ENCODE assay signal across 9 cellular contexts in the genomic region with DNA sequence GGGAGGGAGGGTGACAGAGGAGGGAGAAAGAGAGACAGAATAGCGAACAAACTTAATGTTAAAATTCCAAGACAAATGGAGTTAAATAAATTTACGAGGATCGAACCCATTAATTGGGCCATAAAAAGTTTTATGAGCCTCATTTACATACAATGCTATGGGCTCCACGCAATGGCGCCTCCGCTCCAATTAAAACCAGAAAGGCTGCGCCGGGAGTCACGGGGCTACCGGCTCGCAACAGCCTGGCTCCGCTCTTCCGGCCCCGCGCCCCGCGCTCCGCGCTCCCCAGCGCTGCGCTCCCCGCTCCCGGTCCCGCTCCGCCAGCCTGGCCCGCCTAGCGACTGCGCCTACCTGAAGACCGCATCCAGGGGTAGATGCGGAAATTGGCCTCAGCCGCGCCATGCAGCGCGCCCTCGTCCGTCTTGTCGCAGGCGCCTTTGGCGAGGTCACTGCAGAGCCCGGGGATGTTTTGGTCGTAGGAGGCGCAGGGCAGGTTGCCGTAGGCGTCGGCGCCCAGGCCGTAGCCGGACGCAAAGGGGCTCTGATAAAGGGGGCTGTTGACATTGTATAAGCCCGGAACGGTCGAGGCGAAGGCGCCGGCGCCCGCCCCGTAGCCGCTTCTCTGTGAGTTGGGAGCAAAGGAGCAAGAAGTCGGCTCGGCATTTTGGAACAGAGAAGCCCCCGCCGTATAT. TPM values are rescaled to one million over a fixed set of nuclear protein-coding genes. Genes with fewer than 3 reads are reported as not detected.
A peak's percentile ranks its signal among the peaks of the same experiment; 100 is the strongest.
DNase-seq lines count a peak whose midpoint lies in the region; ATAC-seq, FAIRE-seq and TF ChIP-seq lines count a peak whose summit lies in the region.
"Had no signal": no experiment of that assay in that cellular context is flagged by ENCODE, and none has a peak within 500 bp of the region (broad histone marks: within the 10 kb centered on the region; RNA-seq: fewer than 3 reads in every experiment).

No MANE protein-coding gene starts in this region.

- H3K27me3 ChIP-seq in heart right ventricle (peaks cover 81 to 100% (median 100%) of the 10 kb centered on the region in 7 donors), HepG2 (ENCODE audit: control insufficient read depth in 1 of 2, insufficient read depth in 2 of 2, low read length in 2 of 2) (peaks cover 6 to 61% of the 10 kb centered on the region in 2 experiments), upper lobe of left lung (peaks cover 0 to 79% (median 46%) of the 10 kb centered on the region in 4 donors)

- intact Hi-C loops in Right ventricle myocardium inferior (cut with DNase I) (no loop called here), heart right ventricle (cut with DNase I) (loop anchor here in 5 of 10 donors (5.0 to 10.0 kb wide), 5 partner anchors 301 to 1301 kb away; no protein-coding TSS in a partner anchor), HepG2 (cut with micrococcal nuclease; ENCODE audit: unreplicated experiment) (no loop called here)

- no peaks in the 10 kb centered on the region for H3K9me3 Mint-ChIP-seq in activated CD8-positive, alpha-beta memory T cell treated with anti-CD3 and anti-CD28 coated beads, Interleukin-2, amount 10 ng/mL, durations not matched to agents 7 days and 5 days (ENCODE audit: low read depth)

- 2% methylated on average over 63 of the region's 63 CpGs for WGBS in heart right ventricle, 2 donors
- WGBS in HepG2 (ENCODE audit: low lambda C conversion rate), result 74% methylated on average over 55 of the region's 63 CpGs
- 3 to 5% methylated on average over 6 to 58 of the region's 63 CpGs for WGBS in upper lobe of left lung, 2 donors

- ATAC-seq in Right ventricle myocardium inferior, result no peak
- ATAC-seq in heart right ventricle, result no peak
- no peak for ATAC-seq in activated CD8-positive, alpha-beta memory T cell treated with anti-CD3 and anti-CD28 coated beads, Interleukin-2, amount 10 ng/mL, durations not matched to agents 7 days and 5 days
- no peak for ATAC-seq in HepG2
- peak in 1 of 2 donors; percentile 31 for ATAC-seq in upper lobe of left lung (ENCODE audit: low FRiP score in 2 of 2)

- CTCF ChIA-PET in activated CD8-positive, alpha-beta memory T cell treated with anti-CD3 and anti-CD28 coated beads, Interleukin-2, amount 10 ng/mL, durations not matched to agents 7 days and 5 days (lab: Charles Lee), result interaction anchor here (1.2 to 1.5 kb wide), 3 partner anchors 10 to 53 kb away, joined by 3 to 6 read pairs (median 4); partner anchors contain the start of gene HOXA9
- CTCF ChIA-PET in HepG2 (lab: Yijun Ruan, JAX; ENCODE audit: low intra/inter-chr PET ratio, low total read pairs), result no interaction called here

- TF ChIP-seq POLR2A in HepG2 (IDR thresholded peaks at IDR 0.05; ENCODE audit: insufficient read depth in 1 of 2, low read depth in 2 of 2, low read length in 2 of 2), result no peak
- no peak for TF ChIP-seq POLR2A in upper lobe of left lung (IDR thresholded peaks at IDR 0.05)

- peaks cover 28% of the 10 kb centered on the region for H3K4me1 Mint-ChIP-seq in activated CD8-positive, alpha-beta memory T cell treated with anti-CD3 and anti-CD28 coated beads, Interleukin-2, amount 10 ng/mL, durations not matched to agents 7 days and 5 days

- H3K27ac ChIP-seq in heart right ventricle, result peak overlapping the region in 1 of 10 donors; percentile 14
- H3K27ac ChIP-seq in HepG2 (ENCODE audit: extremely low read length, insufficient read depth, low read length), result no peak overlapping the region
- H3K27ac ChIP-seq in upper lobe of left lung, result peak overlapping the region; percentile 62 to 82 (median 72)

- H3K36me3 Mint-ChIP-seq in activated CD8-positive, alpha-beta memory T cell treated with anti-CD3 and anti-CD28 coated beads, Interleukin-2, amount 10 ng/mL, durations not matched to agents 7 days and 5 days, result peaks cover 3% of the 10 kb centered on the region

- H4K20me1 ChIP-seq in HepG2 (ENCODE audit: insufficient read depth, low read length), result no peaks in the 10 kb centered on the region

- no peaks in the 10 kb centered on the region for H3K9me3 ChIP-seq in heart right ventricle
- H3K9me3 ChIP-seq in HepG2 (ENCODE audit: low read length), result no peaks in the 10 kb centered on the region
- no peaks in the 10 kb centered on the region for H3K9me3 ChIP-seq in upper lobe of left lung

- peak overlapping the region; percentile 36 for H3K4me3 Mint-ChIP-seq in activated CD8-positive, alpha-beta memory T cell treated with anti-CD3 and anti-CD28 coated beads, Interleukin-2, amount 10 ng/mL, durations not matched to agents 7 days and 5 days

- H3K4me3 ChIP-seq in heart right ventricle, result peak overlapping the region in 5 of 10 donors; percentile 10 to 35 (median 17)
- peak overlapping the region; percentile 40 to 48 (median 42); a peak in 5 of 6 replicates for H3K4me3 ChIP-seq in HepG2 (replicated peaks in 1 of 3; ENCODE audit: insufficient read depth in 1 of 3, low read depth in 2 of 3, low read length in 3 of 3)
- H3K4me3 ChIP-seq in upper lobe of left lung, result peak overlapping the region; percentile 44 to 59 (median 51)

- no peak overlapping the region for H2AFZ ChIP-seq in HepG2 (ENCODE audit: low read length)

- TF ChIP-seq CTCF in heart right ventricle (IDR thresholded peaks at IDR 0.05) (no peak), HepG2 (CRISPR knock-in tag; IDR thresholded peaks at IDR 0.05) (no peak), upper lobe of left lung (IDR thresholded peaks at IDR 0.05) (no peak), GM10266 (IDR thresholded peaks at IDR 0.05; ENCODE audit: control insufficient read depth, insufficient read depth, low read depth, missing control alignments) (no peak)

- POLR2A ChIA-PET in HepG2 (lab: Yijun Ruan, JAX), result no interaction called here

- peaks cover 5 to 79% (median 31%) of the 10 kb centered on the region in 9 donors for H3K4me1 ChIP-seq in heart right ventricle
- H3K4me1 ChIP-seq in HepG2 (ENCODE audit: insufficient read depth, low read length), result peaks cover 33% of the 10 kb centered on the region
- H3K4me1 ChIP-seq in upper lobe of left lung, result peaks cover 36 to 58% (median 47%) of the 10 kb centered on the region in 4 donors

- TF ChIP-seq RAD21 in HepG2 (CRISPR knock-in tag; IDR thresholded peaks at IDR 0.05), result no peak

- FAIRE-seq in HepG2 (lab: Jason Lieb, UNC) (no peak), HTR-8/SVneo (lab: Jason Lieb, UNC) (no peak)
- FAIRE-seq: bronchial epithelial cell had no signal

- peaks cover 0 to 8% (median 0%) of the 10 kb centered on the region in 9 donors for H3K36me3 ChIP-seq in heart right ventricle
- H3K36me3 ChIP-seq in HepG2 (replicated peaks in 1 of 2; ENCODE audit: control insufficient read depth in 1 of 2, insufficient read depth in 2 of 2, low read length in 2 of 2), result no peaks in the 10 kb centered on the region
- H3K36me3 ChIP-seq in upper lobe of left lung, result no peaks in the 10 kb centered on the region

- H3K27ac Mint-ChIP-seq in activated CD8-positive, alpha-beta memory T cell treated with anti-CD3 and anti-CD28 coated beads, Interleukin-2, amount 10 ng/mL, durations not matched to agents 7 days and 5 days, result peak overlapping the region; percentile 64

- no TSS peak for BruUV-seq in HepG2 (replicated peaks; lab: Mats Ljungman, UMichigan)

- no peak overlapping the region for H3K9ac ChIP-seq in HepG2 (ENCODE audit: insufficient read depth, low read depth, low read length)

- H3K27me3 Mint-ChIP-seq in activated CD8-positive, alpha-beta memory T cell treated with anti-CD3 and anti-CD28 coated beads, Interleukin-2, amount 10 ng/mL, durations not matched to agents 7 days and 5 days, result peaks cover 92% of the 10 kb centered on the region

- H3K79me2 ChIP-seq in HepG2 (ENCODE audit: insufficient read depth, low read length), result no peaks in the 10 kb centered on the region

- TF ChIP-seq EP300 in HepG2 (IDR thresholded peaks at IDR 0.05; ENCODE audit: low read depth in 2 of 2, low read length in 2 of 2) (no peak), HepG2 (CRISPR knock-in tag; IDR thresholded peaks at IDR 0.05; ENCODE audit: borderline replicate concordance) (no peak), upper lobe of left lung (IDR thresholded peaks at IDR 0.05) (no peak)

- peak overlapping the region; percentile 60 for H3K4me2 ChIP-seq in HepG2 (ENCODE audit: low read depth, low read length)

- DNase-seq in Right ventricle myocardium inferior (ENCODE audit: missing footprints), result peak; percentile 62
- no peak for DNase-seq in heart right ventricle
- no peak for DNase-seq in activated CD8-positive, alpha-beta memory T cell treated with anti-CD3 and anti-CD28 coated beads, Interleukin-2, amount 10 ng/mL, durations not matched to agents 7 days and 5 days
- DNase-seq in HepG2 (ENCODE audit: low spot score), result no peak
- DNase-seq in upper lobe of left lung, result peak; percentile 19 to 87
- DNase-seq in HTR-8/SVneo (ENCODE audit: insufficient read length, low spot score), result no peak
- DNase-seq in GM10266 (ENCODE audit: extremely low spot score), result no peak
- DNase-seq in mucosa of gallbladder (ENCODE audit: low spot score), result no peak

- in situ Hi-C loops in HepG2 (cut with HindIII; ENCODE audit: extremely low pct_ligation_motif_present, low pct_unique_long_range_greater_than_20kb), result loop anchor here (5.0 to 25.0 kb wide), 2 partner anchors 789 to 1069 kb away; no protein-coding TSS in a partner anchor

RNA-seq across cellular contexts. Expression of gene HOXA7, which starts 0.5 kb away (rescaled TPM):
- total RNA-seq in Right ventricle myocardium inferior, result not detected
- total RNA-seq in heart right ventricle, result not detected
- under 1 TPM in 1 of 2 donors, not detected in 1; 0.04 TPM for polyA plus RNA-seq in heart right ventricle
- not detected for total RNA-seq in activated CD8-positive, alpha-beta memory T cell treated with anti-CD3 and anti-CD28 coated beads, Interleukin-2, amount 10 ng/mL, durations not matched to agents 7 days and 5 days
- total RNA-seq in HepG2 (2016; rRNA removed; fragmentation: Illumina TruSeq; extraction: Trizol), result not detected in 2 replicates
- total RNA-seq in HepG2 (2016; cell fraction: cytosol; rRNA removed; fragmentation: Illumina TruSeq; extraction: Trizol; ENCODE audit: low read depth), result not detected in 2 replicates
- not detected in 2 replicates for total RNA-seq in HepG2 (2016; cell fraction: insoluble cytoplasmic fraction; rRNA removed; fragmentation: Illumina TruSeq; extraction: Trizol)
- 0.07 and 0.15 TPM in 2 replicates for total RNA-seq in HepG2 (2016; cell fraction: membrane; rRNA removed; fragmentation: Illumina TruSeq; extraction: Trizol)
- not detected in 2 replicates for total RNA-seq in HepG2 (2016; cell fraction: nucleus; rRNA removed; fragmentation: Illumina TruSeq; extraction: Trizol)
- 0.05 and 0.10 TPM in 2 replicates for polyA plus RNA-seq in HepG2 (2011; rRNA removed)
- 0.07 and 0.13 TPM in 2 replicates for polyA plus RNA-seq in HepG2 (2011; cell fraction: cytosol; rRNA removed)
- 0.08 TPM in 1 of 2 replicates, not detected in the other for polyA plus RNA-seq in HepG2 (2011; cell fraction: nucleus; rRNA removed)
- 0.32 TPM in 1 of 2 replicates, not detected in the other for polyA plus RNA-seq in HepG2 (2012)
- 0.10 TPM in 1 of 2 replicates, not detected in the other for polyA plus RNA-seq in HepG2 (2016; cell fraction: cytosol; fragmentation: Illumina TruSeq; extraction: Trizol; ENCODE audit: low read depth)
- 0.22 and 0.31 TPM in 2 replicates for polyA plus RNA-seq in HepG2 (2016; cell fraction: insoluble cytoplasmic fraction; fragmentation: Illumina TruSeq; extraction: Trizol; ENCODE audit: low read depth)
- polyA plus RNA-seq in HepG2 (2016; cell fraction: membrane; fragmentation: Illumina TruSeq; extraction: Trizol; ENCODE audit: low read depth), result 0.26 and 0.30 TPM in 2 replicates
- not detected in 2 replicates for polyA plus RNA-seq in HepG2 (2016; cell fraction: nucleus; fragmentation: Illumina TruSeq; extraction: Trizol; ENCODE audit: insufficient read depth, low read depth)
- polyA minus RNA-seq in HepG2 (2011; rRNA and poly(A)+ RNA removed; ENCODE audit: low replicate concordance), result 0.08 and 3.8 TPM in 2 replicates
- polyA minus RNA-seq in HepG2 (2011; cell fraction: cytosol; rRNA and poly(A)+ RNA removed), result 0.30 and 1.1 TPM in 2 replicates
- polyA minus RNA-seq in HepG2 (2011; cell fraction: nucleus; rRNA and poly(A)+ RNA removed), result not detected in 2 replicates
- 1 to 10 TPM in 3 of 6 donors, under 1 TPM in 1, not detected in 2; 0.46 to 3.3 (median 2.5) TPM for total RNA-seq in upper lobe of left lung
- not detected for total RNA-seq in mucosa of gallbladder
- total RNA-seq: bronchial epithelial cell had no signal

RNA-seq across cellular contexts. Expression of gene HOXA3, which starts 3.6 kb away (rescaled TPM):
- total RNA-seq in Right ventricle myocardium inferior (not detected), heart right ventricle (1 to 10 TPM in 1 of 10 donors, under 1 TPM in 7, not detected in 2; 0.11 to 1.5 (median 0.22) TPM), HepG2 (2016; rRNA removed; fragmentation: Illumina TruSeq; extraction: Trizol) (2.1 and 2.9 TPM in 2 replicates), upper lobe of left lung (10 to 100 TPM in 1 of 6 donors, 1 to 10 TPM in 3, under 1 TPM in 2; 0.20 to 11.4 (median 3.5) TPM), mucosa of gallbladder (1.8 TPM)
- polyA plus RNA-seq in heart right ventricle (under 1 TPM; 0.35 to 0.37 TPM), HepG2 (2011; rRNA removed) (4.3 and 4.6 TPM in 2 replicates)
- not detected for total RNA-seq in activated CD8-positive, alpha-beta memory T cell treated with anti-CD3 and anti-CD28 coated beads, Interleukin-2, amount 10 ng/mL, durations not matched to agents 7 days and 5 days
- 0.51 and 0.71 TPM in 2 replicates for total RNA-seq in HepG2 (2016; cell fraction: cytosol; rRNA removed; fragmentation: Illumina TruSeq; extraction: Trizol; ENCODE audit: low read depth)
- total RNA-seq in HepG2 (2016; cell fraction: insoluble cytoplasmic fraction; rRNA removed; fragmentation: Illumina TruSeq; extraction: Trizol), result 1.7 and 2.6 TPM in 2 replicates
- 1.6 and 1.9 TPM in 2 replicates for total RNA-seq in HepG2 (2016; cell fraction: membrane; rRNA removed; fragmentation: Illumina TruSeq; extraction: Trizol)
- 3.5 and 4.8 TPM in 2 replicates for total RNA-seq in HepG2 (2016; cell fraction: nucleus; rRNA removed; fragmentation: Illumina TruSeq; extraction: Trizol)
- polyA plus RNA-seq in HepG2 (2011; cell fraction: cytosol; rRNA removed), result 1.3 and 1.5 TPM in 2 replicates
- 12.3 and 16.6 TPM in 2 replicates for polyA plus RNA-seq in HepG2 (2011; cell fraction: nucleus; rRNA removed)
- 3.8 and 6.3 TPM in 2 replicates for polyA plus RNA-seq in HepG2 (2012)
- 0.74 and 0.97 TPM in 2 replicates for polyA plus RNA-seq in HepG2 (2016; cell fraction: cytosol; fragmentation: Illumina TruSeq; extraction: Trizol; ENCODE audit: low read depth)
- 4.9 and 6.7 TPM in 2 replicates for polyA plus RNA-seq in HepG2 (2016; cell fraction: insoluble cytoplasmic fraction; fragmentation: Illumina TruSeq; extraction: Trizol; ENCODE audit: low read depth)
- 3.4 TPM in 2 replicates for polyA plus RNA-seq in HepG2 (2016; cell fraction: membrane; fragmentation: Illumina TruSeq; extraction: Trizol; ENCODE audit: low read depth)
- 26.3 and 26.9 TPM in 2 replicates for polyA plus RNA-seq in HepG2 (2016; cell fraction: nucleus; fragmentation: Illumina TruSeq; extraction: Trizol; ENCODE audit: insufficient read depth, low read depth)
- 1.7 TPM in 1 of 2 replicates, not detected in the other for polyA minus RNA-seq in HepG2 (2011; rRNA and poly(A)+ RNA removed; ENCODE audit: low replicate concordance)
- 0.88 and 1.1 TPM in 2 replicates for polyA minus RNA-seq in HepG2 (2011; cell fraction: cytosol; rRNA and poly(A)+ RNA removed)
- polyA minus RNA-seq in HepG2 (2011; cell fraction: nucleus; rRNA and poly(A)+ RNA removed), result 2.2 and 4.6 TPM in 2 replicates
- total RNA-seq: bronchial epithelial cell had no signal

RNA-seq across cellular contexts. Expression of gene HOXA6, which starts 8.4 kb away (rescaled TPM):
- total RNA-seq in Right ventricle myocardium inferior (not detected), heart right ventricle (not detected), HepG2 (2016; rRNA removed; fragmentation: Illumina TruSeq; extraction: Trizol) (0.95 and 1.3 TPM in 2 replicates), upper lobe of left lung (1 to 10 TPM in 4 of 6 donors, under 1 TPM in 1, not detected in 1; 0.61 to 8.4 (median 4.0) TPM), mucosa of gallbladder (0.29 TPM)
- polyA plus RNA-seq in heart right ventricle (not detected), HepG2 (2011; rRNA removed) (0.68 and 1.5 TPM in 2 replicates)
- total RNA-seq in activated CD8-positive, alpha-beta memory T cell treated with anti-CD3 and anti-CD28 coated beads, Interleukin-2, amount 10 ng/mL, durations not matched to agents 7 days and 5 days, result not detected
- total RNA-seq in HepG2 (2016; cell fraction: cytosol; rRNA removed; fragmentation: Illumina TruSeq; extraction: Trizol; ENCODE audit: low read depth), result 0.71 TPM in 1 of 2 replicates, not detected in the other
- 0.79 and 1.2 TPM in 2 replicates for total RNA-seq in HepG2 (2016; cell fraction: insoluble cytoplasmic fraction; rRNA removed; fragmentation: Illumina TruSeq; extraction: Trizol)
- total RNA-seq in HepG2 (2016; cell fraction: membrane; rRNA removed; fragmentation: Illumina TruSeq; extraction: Trizol), result 0.41 and 0.65 TPM in 2 replicates
- 1.1 and 3.7 TPM in 2 replicates for total RNA-seq in HepG2 (2016; cell fraction: nucleus; rRNA removed; fragmentation: Illumina TruSeq; extraction: Trizol)
- 0.38 and 0.74 TPM in 2 replicates for polyA plus RNA-seq in HepG2 (2011; cell fraction: cytosol; rRNA removed)
- 4.3 and 4.7 TPM in 2 replicates for polyA plus RNA-seq in HepG2 (2011; cell fraction: nucleus; rRNA removed)
- 0.47 and 0.68 TPM in 2 replicates for polyA plus RNA-seq in HepG2 (2012)
- 0.18 TPM in 1 of 2 replicates, not detected in the other for polyA plus RNA-seq in HepG2 (2016; cell fraction: cytosol; fragmentation: Illumina TruSeq; extraction: Trizol; ENCODE audit: low read depth)
- 0.94 and 0.99 TPM in 2 replicates for polyA plus RNA-seq in HepG2 (2016; cell fraction: insoluble cytoplasmic fraction; fragmentation: Illumina TruSeq; extraction: Trizol; ENCODE audit: low read depth)
- 0.22 TPM in 1 of 2 replicates, not detected in the other for polyA plus RNA-seq in HepG2 (2016; cell fraction: membrane; fragmentation: Illumina TruSeq; extraction: Trizol; ENCODE audit: low read depth)
- 3.5 and 4.1 TPM in 2 replicates for polyA plus RNA-seq in HepG2 (2016; cell fraction: nucleus; fragmentation: Illumina TruSeq; extraction: Trizol; ENCODE audit: insufficient read depth, low read depth)
- 1.2 and 2.5 TPM in 2 replicates for polyA minus RNA-seq in HepG2 (2011; rRNA and poly(A)+ RNA removed; ENCODE audit: low replicate concordance)
- 0.79 TPM in 1 of 2 replicates, not detected in the other for polyA minus RNA-seq in HepG2 (2011; cell fraction: cytosol; rRNA and poly(A)+ RNA removed)
- polyA minus RNA-seq in HepG2 (2011; cell fraction: nucleus; rRNA and poly(A)+ RNA removed), result 2.1 and 3.0 TPM in 2 replicates

RNA-seq across cellular contexts. Expression of gene HOXA9, which starts 9.4 kb away (rescaled TPM):
- total RNA-seq in Right ventricle myocardium inferior, result not detected
- total RNA-seq in heart right ventricle, result not detected
- not detected for polyA plus RNA-seq in heart right ventricle
- not detected for total RNA-seq in activated CD8-positive, alpha-beta memory T cell treated with anti-CD3 and anti-CD28 coated beads, Interleukin-2, amount 10 ng/mL, durations not matched to agents 7 days and 5 days
- total RNA-seq in HepG2 (2016; rRNA removed; fragmentation: Illumina TruSeq; extraction: Trizol), result not detected in 2 replicates
- total RNA-seq in HepG2 (2016; cell fraction: cytosol; rRNA removed; fragmentation: Illumina TruSeq; extraction: Trizol; ENCODE audit: low read depth), result not detected in 2 replicates
- total RNA-seq in HepG2 (2016; cell fraction: insoluble cytoplasmic fraction; rRNA removed; fragmentation: Illumina TruSeq; extraction: Trizol), result not detected in 2 replicates
- total RNA-seq in HepG2 (2016; cell fraction: membrane; rRNA removed; fragmentation: Illumina TruSeq; extraction: Trizol), result not detected in 2 replicates
- total RNA-seq in HepG2 (2016; cell fraction: nucleus; rRNA removed; fragmentation: Illumina TruSeq; extraction: Trizol), result not detected in 2 replicates
- not detected in 2 replicates for polyA plus RNA-seq in HepG2 (2011; rRNA removed)
- polyA plus RNA-seq in HepG2 (2011; cell fraction: cytosol; rRNA removed), result not detected in 2 replicates
- polyA plus RNA-seq in HepG2 (2011; cell fraction: nucleus; rRNA removed), result not detected in 2 replicates
- polyA plus RNA-seq in HepG2 (2012), result not detected in 2 replicates
- not detected in 2 replicates for polyA plus RNA-seq in HepG2 (2016; cell fraction: cytosol; fragmentation: Illumina TruSeq; extraction: Trizol; ENCODE audit: low read depth)
- not detected in 2 replicates for polyA plus RNA-seq in HepG2 (2016; cell fraction: insoluble cytoplasmic fraction; fragmentation: Illumina TruSeq; extraction: Trizol; ENCODE audit: low read depth)
- not detected in 2 replicates for polyA plus RNA-seq in HepG2 (2016; cell fraction: membrane; fragmentation: Illumina TruSeq; extraction: Trizol; ENCODE audit: low read depth)
- not detected in 2 replicates for polyA plus RNA-seq in HepG2 (2016; cell fraction: nucleus; fragmentation: Illumina TruSeq; extraction: Trizol; ENCODE audit: insufficient read depth, low read depth)
- polyA minus RNA-seq in HepG2 (2011; rRNA and poly(A)+ RNA removed; ENCODE audit: low replicate concordance), result 0.51 TPM in 1 of 2 replicates, not detected in the other
- not detected in 2 replicates for polyA minus RNA-seq in HepG2 (2011; cell fraction: cytosol; rRNA and poly(A)+ RNA removed)
- not detected in 2 replicates for polyA minus RNA-seq in HepG2 (2011; cell fraction: nucleus; rRNA and poly(A)+ RNA removed)
- total RNA-seq in upper lobe of left lung, result 1 to 10 TPM in 2 of 6 donors, under 1 TPM in 3, not detected in 1; 0.30 to 6.1 (median 0.49) TPM
- 0.17 TPM for total RNA-seq in mucosa of gallbladder
- total RNA-seq: bronchial epithelial cell had no signal

RNA-seq across cellular contexts. Expression of gene HOXA5, which starts 12.5 kb away (rescaled TPM):
- total RNA-seq in Right ventricle myocardium inferior (not detected), heart right ventricle (under 1 TPM in 3 of 10 donors, not detected in 7; 0.21 to 0.95 (median 0.28) TPM), HepG2 (2016; rRNA removed; fragmentation: Illumina TruSeq; extraction: Trizol) (3.2 and 3.9 TPM in 2 replicates), upper lobe of left lung (10 to 100 TPM in 5 of 6 donors, 1 to 10 TPM in 1; 7.8 to 79.9 (median 16.9) TPM), mucosa of gallbladder (0.81 TPM)
- polyA plus RNA-seq in heart right ventricle (under 1 TPM in 1 of 2 donors, not detected in 1; 0.09 TPM), HepG2 (2011; rRNA removed) (3.6 and 4.0 TPM in 2 replicates)
- total RNA-seq in activated CD8-positive, alpha-beta memory T cell treated with anti-CD3 and anti-CD28 coated beads, Interleukin-2, amount 10 ng/mL, durations not matched to agents 7 days and 5 days, result not detected
- total RNA-seq in HepG2 (2016; cell fraction: cytosol; rRNA removed; fragmentation: Illumina TruSeq; extraction: Trizol; ENCODE audit: low read depth), result 0.71 and 0.97 TPM in 2 replicates
- 3.0 TPM in 2 replicates for total RNA-seq in HepG2 (2016; cell fraction: insoluble cytoplasmic fraction; rRNA removed; fragmentation: Illumina TruSeq; extraction: Trizol)
- 2.1 and 3.2 TPM in 2 replicates for total RNA-seq in HepG2 (2016; cell fraction: membrane; rRNA removed; fragmentation: Illumina TruSeq; extraction: Trizol)
- total RNA-seq in HepG2 (2016; cell fraction: nucleus; rRNA removed; fragmentation: Illumina TruSeq; extraction: Trizol), result 2.1 and 4.1 TPM in 2 replicates
- 2.0 TPM in 2 replicates for polyA plus RNA-seq in HepG2 (2011; cell fraction: cytosol; rRNA removed)
- polyA plus RNA-seq in HepG2 (2011; cell fraction: nucleus; rRNA removed), result 4.0 and 4.1 TPM in 2 replicates
- 2.3 TPM in 2 replicates for polyA plus RNA-seq in HepG2 (2012)
- polyA plus RNA-seq in HepG2 (2016; cell fraction: cytosol; fragmentation: Illumina TruSeq; extraction: Trizol; ENCODE audit: low read depth), result 0.70 and 1.1 TPM in 2 replicates
- 4.1 and 4.3 TPM in 2 replicates for polyA plus RNA-seq in HepG2 (2016; cell fraction: insoluble cytoplasmic fraction; fragmentation: Illumina TruSeq; extraction: Trizol; ENCODE audit: low read depth)
- polyA plus RNA-seq in HepG2 (2016; cell fraction: membrane; fragmentation: Illumina TruSeq; extraction: Trizol; ENCODE audit: low read depth), result 2.2 and 2.8 TPM in 2 replicates
- 6.4 and 8.6 TPM in 2 replicates for polyA plus RNA-seq in HepG2 (2016; cell fraction: nucleus; fragmentation: Illumina TruSeq; extraction: Trizol; ENCODE audit: insufficient read depth, low read depth)
- polyA minus RNA-seq in HepG2 (2011; rRNA and poly(A)+ RNA removed; ENCODE audit: low replicate concordance), result 0.98 and 2.8 TPM in 2 replicates
- polyA minus RNA-seq in HepG2 (2011; cell fraction: cytosol; rRNA and poly(A)+ RNA removed), result 1.1 and 2.2 TPM in 2 replicates
- polyA minus RNA-seq in HepG2 (2011; cell fraction: nucleus; rRNA and poly(A)+ RNA removed), result 2.7 and 3.4 TPM in 2 replicates
- total RNA-seq: bronchial epithelial cell had no signal

Comparison
In these comparisons a context has a peak if more than half of its experiments do, and no peak if none do; other contexts are left out.
1. DNase-seq: peak in Right ventricle myocardium inferior (single experiment) and upper lobe of left lung (2 of 2); none in heart right ventricle (0 of 2), activated CD8-positive, alpha-beta memory T cell treated with anti-CD3 and anti-CD28 coated beads, Interleukin-2, amount 10 ng/mL, durations not matched to agents 7 days and 5 days (single experiment), HepG2 (single experiment), HTR-8/SVneo (single experiment), GM10266 (single experiment) and mucosa of gallbladder (single experiment).